8 cellular contexts compared by ENCODE assay signal in the genomic region with DNA sequence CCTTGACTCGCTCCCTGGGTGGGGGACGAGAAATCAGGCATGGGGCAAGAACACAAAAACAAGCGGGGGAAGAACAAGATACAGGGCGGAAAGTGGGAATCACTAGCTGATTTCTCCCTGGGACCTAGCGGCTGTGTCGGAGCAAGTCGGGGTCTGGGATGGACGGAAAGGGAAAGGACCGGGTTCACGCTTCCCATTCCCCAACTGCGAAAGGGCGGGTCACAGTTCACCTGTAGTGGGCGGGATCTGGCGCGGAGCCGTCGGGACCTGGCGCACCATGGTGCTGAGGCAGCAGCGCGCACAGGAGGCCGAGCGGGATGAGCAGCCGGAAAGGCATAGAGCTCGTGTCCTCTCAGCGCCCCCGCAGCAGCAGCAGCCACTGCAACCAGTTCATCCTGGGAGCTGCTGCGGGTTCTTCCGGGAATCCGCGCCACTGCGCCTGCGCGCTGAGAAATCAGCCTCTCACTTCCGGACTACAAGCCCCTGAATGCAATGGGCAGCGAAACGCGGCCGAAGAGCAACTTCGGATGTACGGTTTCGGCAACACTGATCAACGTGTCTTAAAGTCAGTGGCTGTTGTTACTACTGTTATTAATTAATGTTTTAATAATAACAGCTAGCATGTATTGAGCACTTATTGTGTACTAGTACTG. TPM values are rescaled to one million over a fixed set of nuclear protein-coding genes. Genes with fewer than 3 reads are reported as not detected.
DNase-seq lines count a peak whose midpoint lies in the region; ATAC-seq and TF ChIP-seq lines count a peak whose summit lies in the region.

A gene with protein sequence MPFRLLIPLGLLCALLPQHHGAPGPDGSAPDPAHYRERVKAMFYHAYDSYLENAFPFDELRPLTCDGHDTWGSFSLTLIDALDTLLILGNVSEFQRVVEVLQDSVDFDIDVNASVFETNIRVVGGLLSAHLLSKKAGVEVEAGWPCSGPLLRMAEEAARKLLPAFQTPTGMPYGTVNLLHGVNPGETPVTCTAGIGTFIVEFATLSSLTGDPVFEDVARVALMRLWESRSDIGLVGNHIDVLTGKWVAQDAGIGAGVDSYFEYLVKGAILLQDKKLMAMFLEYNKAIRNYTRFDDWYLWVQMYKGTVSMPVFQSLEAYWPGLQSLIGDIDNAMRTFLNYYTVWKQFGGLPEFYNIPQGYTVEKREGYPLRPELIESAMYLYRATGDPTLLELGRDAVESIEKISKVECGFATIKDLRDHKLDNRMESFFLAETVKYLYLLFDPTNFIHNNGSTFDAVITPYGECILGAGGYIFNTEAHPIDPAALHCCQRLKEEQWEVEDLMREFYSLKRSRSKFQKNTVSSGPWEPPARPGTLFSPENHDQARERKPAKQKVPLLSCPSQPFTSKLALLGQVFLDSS (minus strand): TSS at position 415 of the 653 bp plus-strand sequence. CDS start 78 bp downstream, at position 337.

- peak; percentile 88 for TF ChIP-seq POLR2A in GM15510 (IDR thresholded peaks at IDR 0.05; ENCODE audit: borderline replicate concordance, extremely low read depth, insufficient read length)

- TF ChIP-seq CTCF in right atrium auricular region (IDR thresholded peaks at IDR 0.05): peak in 1 of 2 donors; percentile 37
- TF ChIP-seq CTCF in psoas muscle (IDR thresholded peaks at IDR 0.05): no peak

- peaks cover 0 to 18% of the 10 kb centered on the region in 2 donors for H3K4me1 ChIP-seq in right atrium auricular region
- peaks cover 8% of the 10 kb centered on the region for H3K4me1 ChIP-seq in psoas muscle
- H3K4me1 ChIP-seq in urinary bladder (ENCODE audit: insufficient read depth): no peaks in the 10 kb centered on the region

- ATAC-seq in HG02943 (IDR thresholded peaks at IDR 0.05; ENCODE audit: low read depth, unreplicated experiment) (peak; percentile 72), psoas muscle (peak; percentile 95 to 99 (median 96))

- peak within 1 kb of the TSS; percentile 68 to 86 for H3K4me3 ChIP-seq in right atrium auricular region
- peak within 1 kb of the TSS; percentile 84 for H3K4me3 ChIP-seq in psoas muscle
- H3K4me3 ChIP-seq in urinary bladder (ENCODE audit: low read depth, low read length): peak within 1 kb of the TSS; percentile 72

- peak within 1 kb of the TSS; percentile 65 for H3K27ac ChIP-seq in angular gyrus (ENCODE audit: low read depth, low read length)
- peak within 1 kb of the TSS; percentile 78 to 80 for H3K27ac ChIP-seq in right atrium auricular region
- peak within 1 kb of the TSS; percentile 77 for H3K27ac ChIP-seq in psoas muscle
- H3K27ac ChIP-seq in urinary bladder (ENCODE audit: low read depth): peak within 1 kb of the TSS; percentile 72

- H3K36me3 ChIP-seq in right atrium auricular region: no peaks in the 10 kb centered on the region
- peaks cover 0 to 29% of the 10 kb centered on the region in 2 donors for H3K36me3 ChIP-seq in psoas muscle (ENCODE audit: insufficient read depth in 1 of 2, low read depth in 1 of 2)
- H3K36me3 ChIP-seq in urinary bladder (ENCODE audit: insufficient read depth): no peaks in the 10 kb centered on the region

- H3K9me3 ChIP-seq in right atrium auricular region (no peaks in the 10 kb centered on the region), psoas muscle (no peaks in the 10 kb centered on the region)

- WGBS in psoas muscle, 3 donors: 0 to 1% (median 1%) methylated on average over 42 of the region's 42 CpGs
- WGBS in urinary bladder: under 1% methylated on average over 42 of the region's 42 CpGs

- intact Hi-C loops in T-helper 2 cell treated with Interferon-gamma antibody and Interleukin-4, amounts not matched to agents 100 ng/mL and 5 ng/mL, for 36 hours (cut with micrococcal nuclease): loop anchor here (2.0 kb wide), 3 partner anchors 54 to 272 kb away; a partner anchor contains a TSS
- intact Hi-C loops in psoas muscle (cut with DNase I): loop anchor here (5.0 to 10.0 kb wide), 4 partner anchors 55 to 308 kb away; a partner anchor contains a TSS

- DNase-seq in NCI-H1930 (lab: John Stamatoyannopoulos, UW) (peak; percentile 91 to 97), right atrium auricular region (ENCODE audit: low spot score) (peak; percentile 94), psoas muscle (peak; percentile 96 to 97)

- H3K27me3 ChIP-seq in right atrium auricular region (no peaks in the 10 kb centered on the region), psoas muscle (ENCODE audit: insufficient read depth in 3 of 3, low read length in 2 of 3) (no peaks in the 10 kb centered on the region)

RNA-seq across cellular contexts. Expression of the gene that starts here (rescaled TPM):
- total RNA-seq in T-helper 2 cell treated with Interferon-gamma antibody and Interleukin-4, amounts not matched to agents 100 ng/mL and 5 ng/mL, for 36 hours: 28.4 and 29.0 TPM in 2 replicates
- total RNA-seq in right atrium auricular region: 10 to 100 TPM; 13.8 to 16.1 TPM
- total RNA-seq in psoas muscle: 1 to 10 TPM; 5.0 to 8.5 (median 6.2) TPM
- polyA plus RNA-seq in psoas muscle: 10 to 100 TPM in 2 of 3 donors, 1 to 10 TPM in 1; 8.3 to 20.4 (median 17.2) TPM
- 15.1 TPM for total RNA-seq in urinary bladder
- 17.8 TPM for polyA plus RNA-seq in urinary bladder

Comparison
In these comparisons a context has a peak if more than half of its experiments do, and no peak if none do; other contexts are left out.
1. Peak in every context shown above with its lines: DNase-seq, ATAC-seq, H3K4me3 ChIP-seq and H3K27ac ChIP-seq.